ENCODE assay signal across 1 cellular context in genomic region chr2:99335911-99336779, GRCh38.
TF ChIP-seq lines count a peak whose summit lies in the region.

TXNDC9 (minus strand) TSS chr2:99336333; CDS start chr2:99333210, 3,123 bp downstream.

TF ChIP-seq in HCT116, 20 proteins besides CTCF, POLR2A, EP300 and RAD21 (continued from another document):
- TF ChIP-seq EZH2 (IDR thresholded peaks at IDR 0.05) = no peak
TF ChIP-seq in HCT116: peak in this region for 10.
